ENCODE assay signal across 14 cellular contexts in genomic region chr10:34916368-34916767, GRCh38.
DNase-seq lines count a peak whose midpoint lies in the region; ATAC-seq and TF ChIP-seq lines count a peak whose summit lies in the region.
"Had no signal": no experiment of that assay in that cellular context is flagged by ENCODE, and none has a peak within 500 bp of the region (broad histone marks: within the 10 kb centered on the region; RNA-seq: fewer than 3 reads in every experiment).

No MANE protein-coding gene starts in this region.

- H3K27ac ChIP-seq in breast epithelium (no peak overlapping the region), SJCRH30 (no peak overlapping the region), uterus (peak overlapping the region; percentile 35 to 61)
- H3K27ac ChIP-seq: VCaP had no signal

- no peaks in the 10 kb centered on the region for H3K9me3 Mint-ChIP-seq in MCF 10A (ENCODE audit: unreplicated experiment)
- H3K9me3 Mint-ChIP-seq in activated T-helper 2 cell treated with anti-CD3 and anti-CD28 coated beads, Interferon-gamma antibody, Interleukin-2, Interleukin-4, amounts not matched to agents 10 μg/mL and 5 μg/mL and 100 μg/mL, durations not matched to agents 14 hours and 24 hours and 36 hours: no peaks in the 10 kb centered on the region
- H3K9me3 Mint-ChIP-seq: activated naive CD4-positive, alpha-beta T cell treated with anti-CD3 and anti-CD28 coated beads, Interleukin-2, amount 50 U/mL, for 24 hours had no signal

- peak overlapping the region; percentile 42 for H3K27ac Mint-ChIP-seq in MCF 10A (ENCODE audit: low read depth, unreplicated experiment)
- no peak overlapping the region for H3K27ac Mint-ChIP-seq in activated T-helper 2 cell treated with anti-CD3 and anti-CD28 coated beads, Interferon-gamma antibody, Interleukin-2, Interleukin-4, amounts not matched to agents 10 μg/mL and 5 μg/mL and 100 μg/mL, durations not matched to agents 14 hours and 24 hours and 36 hours
- H3K27ac Mint-ChIP-seq: activated naive CD4-positive, alpha-beta T cell treated with anti-CD3 and anti-CD28 coated beads, Interleukin-2, amount 50 U/mL, for 24 hours; CD4-positive, CD25-positive, alpha-beta regulatory T cell had no signal

- no peaks in the 10 kb centered on the region for H3K27me3 Mint-ChIP-seq in MCF 10A (ENCODE audit: insufficient read depth, unreplicated experiment)
- H3K27me3 Mint-ChIP-seq in activated T-helper 2 cell treated with anti-CD3 and anti-CD28 coated beads, Interferon-gamma antibody, Interleukin-2, Interleukin-4, amounts not matched to agents 10 μg/mL and 5 μg/mL and 100 μg/mL, durations not matched to agents 14 hours and 24 hours and 36 hours (ENCODE audit: low read depth): no peaks in the 10 kb centered on the region

- no TSS peak for BruUV-seq in MCF 10A (replicated peaks; lab: Mats Ljungman, UMichigan)

- H3K4me1 ChIP-seq in breast epithelium (no peaks in the 10 kb centered on the region), SJCRH30 (peaks cover 15% of the 10 kb centered on the region), uterus (no peaks in the 10 kb centered on the region), mucosa of descending colon (ENCODE audit: low read depth) (no peaks in the 10 kb centered on the region)
- H3K4me1 ChIP-seq: HAP-1 had no signal

- H3K36me3 ChIP-seq in breast epithelium (no peaks in the 10 kb centered on the region), SJCRH30 (no peaks in the 10 kb centered on the region), uterus (no peaks in the 10 kb centered on the region), mucosa of descending colon (ENCODE audit: low read depth) (no peaks in the 10 kb centered on the region)
- H3K36me3 ChIP-seq: HAP-1 had no signal

- POLR2A ChIA-PET in MCF 10A (lab: Yijun Ruan, JAX): interaction anchor here (0.9 to 1.1 kb wide), 4 partner anchors 8 to 102 kb away, joined by 3 to 6 read pairs (median 4); no protein-coding TSS in a partner anchor

- H3K4me3 ChIP-seq in breast epithelium (no peak overlapping the region), SJCRH30 (no peak overlapping the region), fibroblast of the aortic adventitia (ENCODE audit: low read depth, low read length) (no peak overlapping the region), uterus (no peak overlapping the region), mucosa of descending colon (no peak overlapping the region)
- H3K4me3 ChIP-seq: HAP-1 had no signal

- TF ChIP-seq CTCF in MCF 10A (IDR thresholded peaks at IDR 0.05; ENCODE audit: unreplicated experiment) (no peak), breast epithelium (IDR thresholded peaks at IDR 0.05) (no peak), fibroblast of the aortic adventitia (IDR thresholded peaks at IDR 0.05; ENCODE audit: insufficient read depth, low read length) (no peak), uterus (IDR thresholded peaks at IDR 0.05) (no peak), mucosa of descending colon (IDR thresholded peaks at IDR 0.05) (no peak)

- H3K9me3 ChIP-seq in breast epithelium: no peaks in the 10 kb centered on the region
- no peaks in the 10 kb centered on the region for H3K9me3 ChIP-seq in SJCRH30 (replicated peaks)
- H3K9me3 ChIP-seq in uterus: no peaks in the 10 kb centered on the region
- H3K9me3 ChIP-seq in mucosa of descending colon: no peaks in the 10 kb centered on the region
- H3K9me3 ChIP-seq: HAP-1 had no signal

- no peaks in the 10 kb centered on the region for H3K36me3 Mint-ChIP-seq in MCF 10A (ENCODE audit: insufficient read depth, unreplicated experiment)
- H3K36me3 Mint-ChIP-seq in activated T-helper 2 cell treated with anti-CD3 and anti-CD28 coated beads, Interferon-gamma antibody, Interleukin-2, Interleukin-4, amounts not matched to agents 10 μg/mL and 5 μg/mL and 100 μg/mL, durations not matched to agents 14 hours and 24 hours and 36 hours (ENCODE audit: low read depth): no peaks in the 10 kb centered on the region
- H3K36me3 Mint-ChIP-seq: activated naive CD4-positive, alpha-beta T cell treated with anti-CD3 and anti-CD28 coated beads, Interleukin-2, amount 50 U/mL, for 24 hours; CD4-positive, CD25-positive, alpha-beta regulatory T cell had no signal

- H3K27me3 ChIP-seq in breast epithelium (no peaks in the 10 kb centered on the region), SJCRH30 (no peaks in the 10 kb centered on the region), uterus (no peaks in the 10 kb centered on the region)

- DNase-seq in MCF 10A (ENCODE audit: unreplicated experiment) (peak; percentile 43), breast epithelium (ENCODE audit: low spot score in 2 of 2) (no peak), SJCRH30 (peak; percentile 37 to 63), fibroblast of the aortic adventitia (ENCODE audit: low read depth) (peak; percentile 78), uterus (peak in 1 of 2 donors; percentile 20), NCI-H1436 (lab: John Stamatoyannopoulos, UW) (no peak), mucosa of descending colon (no peak)
- DNase-seq in activated T-helper 2 cell treated with anti-CD3 and anti-CD28 coated beads, Interferon-gamma antibody, Interleukin-2, Interleukin-4, amounts not matched to agents 10 μg/mL and 5 μg/mL and 100 μg/mL, durations not matched to agents 14 hours and 24 hours and 36 hours (ENCODE audit: low spot score): no peak
- DNase-seq: CD4-positive, CD25-positive, alpha-beta regulatory T cell; NCI-H187; substantia nigra had no signal

- CTCF ChIA-PET in MCF 10A (lab: Yijun Ruan, JAX): interaction anchor here (0.7 to 1.1 kb wide), 2 partner anchors 8 to 11 kb away, joined by 3 read pairs; no protein-coding TSS in a partner anchor

- H3K4me3 Mint-ChIP-seq in MCF 10A (ENCODE audit: unreplicated experiment): no peak overlapping the region
- no peak overlapping the region for H3K4me3 Mint-ChIP-seq in activated T-helper 2 cell treated with anti-CD3 and anti-CD28 coated beads, Interferon-gamma antibody, Interleukin-2, Interleukin-4, amounts not matched to agents 10 μg/mL and 5 μg/mL and 100 μg/mL, durations not matched to agents 14 hours and 24 hours and 36 hours (ENCODE audit: low read depth)
- H3K4me3 Mint-ChIP-seq: activated naive CD4-positive, alpha-beta T cell treated with anti-CD3 and anti-CD28 coated beads, Interleukin-2, amount 50 U/mL, for 24 hours; CD4-positive, CD25-positive, alpha-beta regulatory T cell had no signal

- no peak for ATAC-seq in mucosa of descending colon

- H3K4me1 Mint-ChIP-seq in MCF 10A (ENCODE audit: insufficient read depth, unreplicated experiment): peaks cover 6% of the 10 kb centered on the region
- no peaks in the 10 kb centered on the region for H3K4me1 Mint-ChIP-seq in activated T-helper 2 cell treated with anti-CD3 and anti-CD28 coated beads, Interferon-gamma antibody, Interleukin-2, Interleukin-4, amounts not matched to agents 10 μg/mL and 5 μg/mL and 100 μg/mL, durations not matched to agents 14 hours and 24 hours and 36 hours (ENCODE audit: low read depth)
- H3K4me1 Mint-ChIP-seq: activated naive CD4-positive, alpha-beta T cell treated with anti-CD3 and anti-CD28 coated beads, Interleukin-2, amount 50 U/mL, for 24 hours; CD4-positive, CD25-positive, alpha-beta regulatory T cell had no signal

- intact Hi-C loops in MCF 10A (cut with micrococcal nuclease) (no loop called here), breast epithelium (cut with DNase I; ENCODE audit: low total_unique reads) (no loop called here), uterus (cut with DNase I; ENCODE audit: low total_unique reads) (no loop called here), mucosa of descending colon (cut with DNase I, micrococcal nuclease) (no loop called here)
- intact Hi-C loops in activated T-helper 2 cell treated with anti-CD3 and anti-CD28 coated beads, Interferon-gamma antibody, Interleukin-2, Interleukin-4, amounts not matched to agents 10 μg/mL and 5 μg/mL and 100 μg/mL, durations not matched to agents 14 hours and 24 hours and 36 hours (cut with micrococcal nuclease): no loop called here

- TF ChIP-seq POLR2A in breast epithelium (IDR thresholded peaks at IDR 0.05): no peak
- no peak for TF ChIP-seq POLR2A in uterus (IDR thresholded peaks at IDR 0.05)

Comparison
In these comparisons a context has a peak if more than half of its experiments do, and no peak if none do; other contexts are left out.
1. DNase-seq: peak in MCF 10A (single experiment), SJCRH30 (2 of 2) and fibroblast of the aortic adventitia (single experiment); none in breast epithelium (0 of 2), NCI-H1436 (single experiment), mucosa of descending colon (0 of 3) and activated T-helper 2 cell treated with anti-CD3 and anti-CD28 coated beads, Interferon-gamma antibody, Interleukin-2, Interleukin-4, amounts not matched to agents 10 μg/mL and 5 μg/mL and 100 μg/mL, durations not matched to agents 14 hours and 24 hours and 36 hours (single experiment).
2. H3K27ac ChIP-seq: peak in uterus (2 of 2); none in breast epithelium (0 of 2) and SJCRH30 (single experiment).